In the genomic region with DNA sequence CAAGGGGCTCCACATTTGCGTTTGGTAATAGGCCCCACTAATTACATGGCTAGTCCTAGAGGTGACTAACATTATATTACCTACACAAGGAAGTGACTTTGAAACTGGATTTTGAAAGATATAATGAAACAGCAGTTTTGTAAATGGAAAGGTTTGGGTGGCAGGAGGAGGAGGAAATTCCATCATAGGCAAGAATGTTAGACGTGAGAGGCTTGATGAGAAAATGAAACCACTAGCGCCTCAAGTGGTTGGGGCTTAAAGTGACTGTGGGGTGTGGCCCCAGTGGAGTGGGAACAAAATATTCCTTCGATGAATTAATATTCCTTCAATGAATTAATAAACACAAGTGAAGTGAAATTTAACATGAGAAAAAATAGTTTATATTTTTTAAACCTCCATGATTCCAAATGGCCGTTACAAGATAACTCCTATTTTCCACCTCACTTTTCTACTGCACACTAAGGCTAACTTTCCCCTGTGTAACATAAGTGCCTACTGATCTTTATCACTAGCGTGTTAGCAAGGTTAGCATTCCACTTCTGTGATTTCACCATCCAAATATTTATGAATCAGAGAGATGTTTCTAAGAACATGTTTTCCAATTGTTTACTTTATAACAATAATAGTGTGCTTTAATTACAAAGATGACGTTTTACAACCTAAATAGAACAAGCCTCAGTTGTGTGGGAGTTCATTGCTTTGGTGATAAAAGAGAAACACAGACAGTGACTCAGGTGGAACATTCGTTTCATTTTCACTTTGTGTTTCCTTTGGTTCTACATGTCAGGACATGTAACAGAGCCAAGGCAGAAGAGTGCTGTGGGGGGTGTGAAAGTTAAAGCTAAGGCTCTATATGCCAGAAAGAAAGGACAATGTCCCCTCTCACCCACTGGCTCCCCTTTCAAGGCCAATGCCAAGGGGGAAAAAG, we compare ENCODE assay signal across 8 cellular contexts. TPM values are rescaled to one million over a fixed set of nuclear protein-coding genes. Genes with fewer than 3 reads are reported as not detected.
A peak's percentile ranks its signal among the peaks of the same experiment; 100 is the strongest.
DNase-seq lines count a peak whose midpoint lies in the region; ATAC-seq and TF ChIP-seq lines count a peak whose summit lies in the region.

No MANE protein-coding gene starts in this region.

- no peaks in the 10 kb centered on the region for H3K9me3 Mint-ChIP-seq in central memory CD8-positive, alpha-beta T cell
- no peaks in the 10 kb centered on the region for H3K9me3 Mint-ChIP-seq in mesothelial cell of epicardium

- no peaks in the 10 kb centered on the region for H3K4me1 ChIP-seq in DOHH2 (ENCODE audit: control insufficient read depth, low read length)

- H4K20me1 ChIP-seq in DOHH2 (ENCODE audit: control insufficient read depth, insufficient read depth, low read depth, low read length), result no peaks in the 10 kb centered on the region

- H3K27me3 ChIP-seq in DOHH2 (ENCODE audit: control insufficient read depth, low read length), result peaks cover 24% of the 10 kb centered on the region; the same call in 1 of the 2 replicates

- DNase-seq in SK-MEL-5 (ENCODE audit: low read depth, low spot score) (peak; percentile 77), mesothelial cell of epicardium (ENCODE audit: low spot score in 2 of 2, unreplicated experiment in 2 of 2) (no peak), NCI-H2107 (lab: John Stamatoyannopoulos, UW) (no peak), retina (no peak)
- peak in 1 of 2 donors; percentile 27 for DNase-seq in central memory CD8-positive, alpha-beta T cell (ENCODE audit: low spot score in 2 of 2)

- H3F3A ChIP-seq in DOHH2 (ENCODE audit: control insufficient read depth, insufficient read depth), result no peaks in the 10 kb centered on the region

- H3K4me3 ChIP-seq in DOHH2 (ENCODE audit: low read length), result no peak overlapping the region

- no peaks in the 10 kb centered on the region for H3K9me3 ChIP-seq in DOHH2 (ENCODE audit: control insufficient read depth, insufficient read depth, low read length)

- peaks cover 13% of the 10 kb centered on the region for H3K4me1 Mint-ChIP-seq in central memory CD8-positive, alpha-beta T cell
- peaks cover 29% of the 10 kb centered on the region for H3K4me1 Mint-ChIP-seq in mesothelial cell of epicardium

- H3K36me3 ChIP-seq in DOHH2 (ENCODE audit: control insufficient read depth, low read length), result no peaks in the 10 kb centered on the region

- no peaks in the 10 kb centered on the region for H3K36me3 Mint-ChIP-seq in central memory CD8-positive, alpha-beta T cell (ENCODE audit: insufficient read depth)
- no peaks in the 10 kb centered on the region for H3K36me3 Mint-ChIP-seq in mesothelial cell of epicardium

- peaks cover 27% of the 10 kb centered on the region for H3K27me3 Mint-ChIP-seq in central memory CD8-positive, alpha-beta T cell
- no peaks in the 10 kb centered on the region for H3K27me3 Mint-ChIP-seq in mesothelial cell of epicardium (ENCODE audit: low read depth)

- H3K4me2 ChIP-seq in DOHH2 (ENCODE audit: low read length), result no peak overlapping the region

- no peaks in the 10 kb centered on the region for H3K79me2 ChIP-seq in DOHH2 (ENCODE audit: control insufficient read depth, low read length)

- in situ Hi-C loops in SK-MEL-5 (cut with HindIII; ENCODE audit: low pct_unique_long_range_greater_than_20kb, low sequenced_read_pairs), result no loop called here

- no peak overlapping the region for H3K27ac ChIP-seq in DOHH2 (ENCODE audit: low read depth, low read length)

- peak; percentile 86 for ATAC-seq in GM19463 (IDR thresholded peaks at IDR 0.05; ENCODE audit: unreplicated experiment)
- peak; percentile 92 for ATAC-seq in HG03460 (IDR thresholded peaks at IDR 0.05; ENCODE audit: unreplicated experiment)
- ATAC-seq in central memory CD8-positive, alpha-beta T cell (replicated peaks; ENCODE audit: extremely low read depth, poor library complexity, severe bottlenecking), result peak; percentile 94

- peak overlapping the region; percentile 85 for H3K27ac Mint-ChIP-seq in central memory CD8-positive, alpha-beta T cell (ENCODE audit: low read depth)
- H3K27ac Mint-ChIP-seq in mesothelial cell of epicardium, result peak overlapping the region; percentile 99

- H3K4me3 Mint-ChIP-seq in central memory CD8-positive, alpha-beta T cell, result peak overlapping the region; percentile 67
- peak overlapping the region; percentile 9 for H3K4me3 Mint-ChIP-seq in mesothelial cell of epicardium

- TF ChIP-seq CTCF in DOHH2 (IDR thresholded peaks at IDR 0.05; ENCODE audit: low read depth, low read length, poor library complexity, severe bottlenecking), result peak; percentile 69
- peak; percentile 68 for TF ChIP-seq CTCF in mesothelial cell of epicardium (IDR thresholded peaks at IDR 0.05; ENCODE audit: unreplicated experiment)

- H3K9me2 ChIP-seq in DOHH2 (replicated peaks; ENCODE audit: control insufficient read depth, low read length), result no peaks in the 10 kb centered on the region

RNA-seq across cellular contexts. Expression of a gene that starts 12.5 kb away (rescaled TPM):
- total RNA-seq in SK-MEL-5 (2014; rRNA removed; shearing (Covaris generic)), result 10.5 and 11.9 TPM in 2 replicates
- polyA plus RNA-seq in SK-MEL-5 (2015; cell fraction: cytosol; rRNA removed), result 16.9 and 20.2 TPM in 2 replicates
- 17.3 and 29.6 TPM in 2 replicates for polyA plus RNA-seq in SK-MEL-5 (2015; cell fraction: nucleus; rRNA removed)
- 134 to 147 TPM (median 146 TPM) in 3 replicates for total RNA-seq in mesothelial cell of epicardium

Comparison
In these comparisons a context has a peak if more than half of its experiments do, and no peak if none do; other contexts are left out.
1. RNA of a gene that starts 12.5 kb away (total RNA-seq): 134 to 147 TPM in mesothelial cell of epicardium; 10.5 to 11.9 TPM in SK-MEL-5; every median in the first group is over 10 times any median in the second.
2. Peak in every context shown above with its lines, with median percentiles within 50 percentile points of each other: ATAC-seq.